1 cellular context compared by ENCODE assay signal in genomic region chr4:16824278-16824806, GRCh38.
TF ChIP-seq lines count a peak whose summit lies in the region.

No MANE protein-coding gene starts in this region.

TF ChIP-seq in WTC11, 78 proteins besides CTCF, POLR2A, EP300 and RAD21 (continued from another document):
- TF ChIP-seq, protein P1, sequence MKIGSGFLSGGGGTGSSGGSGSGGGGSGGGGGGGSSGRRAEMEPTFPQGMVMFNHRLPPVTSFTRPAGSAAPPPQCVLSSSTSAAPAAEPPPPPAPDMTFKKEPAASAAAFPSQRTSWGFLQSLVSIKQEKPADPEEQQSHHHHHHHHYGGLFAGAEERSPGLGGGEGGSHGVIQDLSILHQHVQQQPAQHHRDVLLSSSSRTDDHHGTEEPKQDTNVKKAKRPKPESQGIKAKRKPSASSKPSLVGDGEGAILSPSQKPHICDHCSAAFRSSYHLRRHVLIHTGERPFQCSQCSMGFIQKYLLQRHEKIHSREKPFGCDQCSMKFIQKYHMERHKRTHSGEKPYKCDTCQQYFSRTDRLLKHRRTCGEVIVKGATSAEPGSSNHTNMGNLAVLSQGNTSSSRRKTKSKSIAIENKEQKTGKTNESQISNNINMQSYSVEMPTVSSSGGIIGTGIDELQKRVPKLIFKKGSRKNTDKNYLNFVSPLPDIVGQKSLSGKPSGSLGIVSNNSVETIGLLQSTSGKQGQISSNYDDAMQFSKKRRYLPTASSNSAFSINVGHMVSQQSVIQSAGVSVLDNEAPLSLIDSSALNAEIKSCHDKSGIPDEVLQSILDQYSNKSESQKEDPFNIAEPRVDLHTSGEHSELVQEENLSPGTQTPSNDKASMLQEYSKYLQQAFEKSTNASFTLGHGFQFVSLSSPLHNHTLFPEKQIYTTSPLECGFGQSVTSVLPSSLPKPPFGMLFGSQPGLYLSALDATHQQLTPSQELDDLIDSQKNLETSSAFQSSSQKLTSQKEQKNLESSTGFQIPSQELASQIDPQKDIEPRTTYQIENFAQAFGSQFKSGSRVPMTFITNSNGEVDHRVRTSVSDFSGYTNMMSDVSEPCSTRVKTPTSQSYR (CRISPR knock-in tag; IDR thresholded peaks at IDR 0.05), result no peak
- TF ChIP-seq USF2 (CRISPR knock-in tag; IDR thresholded peaks at IDR 0.05) (no peak), TCF7 (CRISPR knock-in tag; IDR thresholded peaks at IDR 0.05; ENCODE audit: low read depth) (no peak)
TF ChIP-seq in WTC11: peak in this region for 0.
